ENCODE assay signal across 21 cellular contexts in genomic region chr18:9851511-9851910, GRCh38. TPM values are rescaled to one million over a fixed set of nuclear protein-coding genes. Genes with fewer than 3 reads are reported as not detected.
DNase-seq lines count a peak whose midpoint lies in the region; ATAC-seq and TF ChIP-seq lines count a peak whose summit lies in the region.
"Had no signal": no experiment of that assay in that cellular context is flagged by ENCODE, and none has a peak within 500 bp of the region (broad histone marks: within the 10 kb centered on the region; RNA-seq: fewer than 3 reads in every experiment).

No MANE protein-coding gene starts in this region.

- no peaks in the 10 kb centered on the region for H3K9me2 ChIP-seq in PC-9 (ENCODE audit: insufficient read depth)

- H3K27ac ChIP-seq in HL-60 (replicated peaks) (peak overlapping the region; percentile 44), PC-9 (peak overlapping the region; percentile 96)
- H3K27ac ChIP-seq: psoas muscle had no signal

- ATAC-seq in HG02840 (IDR thresholded peaks at IDR 0.05; ENCODE audit: low FRiP score, unreplicated experiment) (no peak), GM18517 (IDR thresholded peaks at IDR 0.05; ENCODE audit: unreplicated experiment) (no peak), HG03432 (IDR thresholded peaks at IDR 0.05; ENCODE audit: unreplicated experiment) (no peak)
- ATAC-seq: natural killer cell, psoas muscle had no signal

- H3K27me3 ChIP-seq in HL-60 (ENCODE audit: insufficient read depth, poor library complexity, severe bottlenecking) (no peaks in the 10 kb centered on the region), PC-9 (ENCODE audit: insufficient read depth, low read depth) (no peaks in the 10 kb centered on the region), skeletal muscle satellite cell (ENCODE audit: control insufficient read depth, insufficient read depth, low read length) (no peaks in the 10 kb centered on the region)
- H3K27me3 ChIP-seq: BE2C had no signal

- CTCF ChIA-PET in PC-9 (lab: Charles Lee) = no interaction called here

- H3K36me3 ChIP-seq in PC-9 (ENCODE audit: low read depth) (0 out of 2 replicates have a peak, but pooled peaks cover 15% of the 10 kb centered on the region), skeletal muscle satellite cell (ENCODE audit: insufficient read depth, low read length) (no peaks in the 10 kb centered on the region)
- H3K36me3 ChIP-seq: BE2C had no signal

- DNase-seq in HL-60 (ENCODE audit: low read depth in 1 of 2, low spot score in 1 of 2) = peak; percentile 67 to 87
- peak in 1 of 2 experiments; percentile 37 for DNase-seq in PC-9
- DNase-seq in fibroblast of gingiva (ENCODE audit: low read depth) = peak; percentile 70
- no peak for DNase-seq in DMS79 treated with DMSO at 0.1 percent for 48 hours (lab: John Stamatoyannopoulos, UW)
- DNase-seq: activated CD4-positive, CD25-positive, alpha-beta regulatory T cell; BE2C; dermis blood vessel endothelial cell; head of caudate nucleus; natural killer cell; NCI-H187 treated with DMSO at 0.1 percent for 48 hours; NK-92 treated with Interleukin-12 subunit alpha and Interleukin-12 subunit beta, amount 100 ng/mL, for 24 hours; psoas muscle; SHP77; stimulated activated CD8-positive, alpha-beta memory T cell treated with anti-CD3 and anti-CD28 coated beads, Interleukin-4, amount 100 ng/mL, for 48 hours had no signal

- H3K4me3 ChIP-seq in HL-60 (replicated peaks; ENCODE audit: insufficient read depth, low read length) (no peak overlapping the region), PC-9 (peak overlapping the region; percentile 12; the same call in 1 of the 2 replicates), skeletal muscle satellite cell (ENCODE audit: low read length) (no peak overlapping the region)
- H3K4me3 ChIP-seq: psoas muscle had no signal

- peaks cover 19% of the 10 kb centered on the region for H3K79me2 ChIP-seq in PC-9 (ENCODE audit: low read depth)

- POLR2A ChIA-PET in PC-9 (lab: Charles Lee; ENCODE audit: unreplicated experiment) = interaction anchor here (1.9 kb wide), 1 partner anchor 13 kb away, joined by 10 read pairs; no protein-coding TSS in a partner anchor

- no peak overlapping the region for H2AFZ ChIP-seq in PC-9

- intact Hi-C loops in PC-9 (cut with micrococcal nuclease; ENCODE audit: unreplicated experiment) = loop anchor here (5.0 kb wide), 1 partner anchor 101 kb away; no protein-coding TSS in a partner anchor

- peaks cover 8% of the 10 kb centered on the region for H3K9me3 ChIP-seq in PC-9 (ENCODE audit: insufficient read depth, low read depth)
- H3K9me3 ChIP-seq in skeletal muscle satellite cell (replicated peaks; ENCODE audit: low read length) = no peaks in the 10 kb centered on the region
- H3K9me3 ChIP-seq: BE2C, psoas muscle had no signal

- H3K9ac ChIP-seq in skeletal muscle satellite cell (ENCODE audit: low read depth, low read length) = no peak overlapping the region

- BruUV-seq in PC-9 (replicated peaks; lab: Mats Ljungman, UMichigan) = no TSS peak

- H3K4me2 ChIP-seq in PC-9 (peak overlapping the region; percentile 91), skeletal muscle satellite cell (ENCODE audit: low read length) (peak overlapping the region; percentile 31)

- peaks cover 51% of the 10 kb centered on the region for H3K4me1 ChIP-seq in PC-9 (replicated peaks; ENCODE audit: insufficient read depth)
- H3K4me1 ChIP-seq in skeletal muscle satellite cell (ENCODE audit: control insufficient read depth, insufficient read depth, low read length) = peaks cover 34% of the 10 kb centered on the region
- H3K4me1 ChIP-seq: BE2C had no signal

- H4K20me1 ChIP-seq in PC-9 (ENCODE audit: insufficient read depth) = no peaks in the 10 kb centered on the region

- TF ChIP-seq CTCF in HL-60 (IDR thresholded peaks at IDR 0.05; ENCODE audit: insufficient read depth, low read length) (no peak), PC-9 (conservative IDR thresholded peaks at IDR 0.05) (no peak)

- peaks cover 49% of the 10 kb centered on the region for H3F3A ChIP-seq in PC-9 (ENCODE audit: insufficient read depth, low read depth)

RNA-seq across cellular contexts. Expression of gene TXNDC2, which starts 34.3 kb away (rescaled TPM):
- 0.11 TPM in 1 of 2 replicates, not detected in the other for total RNA-seq in PC-9 (2021)
- total RNA-seq in skeletal muscle satellite cell (2012; rRNA removed) = 1.0 TPM in 1 of 2 replicates, not detected in the other
- total RNA-seq: activated CD8-positive, alpha-beta memory T cell treated with anti-CD3 and anti-CD28 coated beads for 36 hours; dermis blood vessel endothelial cell; epithelial cell of proximal tubule; natural killer cell; T-helper 2 cell treated with Interferon-gamma antibody and Interleukin-4, amounts not matched to agents 100 ng/mL and 5 ng/mL, for 36 hours had no signal
